Comparison of ENCODE assay signal across 15 cellular contexts in genomic region chr3:182618981-182619591, GRCh38.
DNase-seq lines count a peak whose midpoint lies in the region; ATAC-seq and TF ChIP-seq lines count a peak whose summit lies in the region.
"Had no signal": no experiment of that assay in that cellular context is flagged by ENCODE, and none has a peak within 500 bp of the region (broad histone marks: within the 10 kb centered on the region; RNA-seq: fewer than 3 reads in every experiment).

No MANE protein-coding gene starts in this region.

- peak overlapping the region; percentile 49; the same call in 1 of the 2 replicates for H3K4me2 ChIP-seq in KMS-11

- H3K27ac ChIP-seq in KMS-11 (no peak overlapping the region), RWPE2 (ENCODE audit: poor library complexity, severe bottlenecking) (peak overlapping the region; percentile 78), foreskin keratinocyte (peak overlapping the region; percentile 93)

- no peak for TF ChIP-seq CTCF in KMS-11 (conservative IDR thresholded peaks at IDR 0.05; ENCODE audit: low read depth, low read length)
- no peak for TF ChIP-seq CTCF in RWPE2 (IDR thresholded peaks at IDR 0.05; ENCODE audit: poor library complexity, severe bottlenecking)
- no peak for TF ChIP-seq CTCF in foreskin keratinocyte (conservative IDR thresholded peaks at IDR 0.05)

- H3K4me3 ChIP-seq in KMS-11 (IDR thresholded peaks at IDR 0.05; ENCODE audit: insufficient read depth, low read depth, low read length) (no peak overlapping the region), RWPE2 (ENCODE audit: severe bottlenecking) (no peak overlapping the region)

- H3K79me2 ChIP-seq in KMS-11 (ENCODE audit: insufficient read depth, low read depth) = no peaks in the 10 kb centered on the region

- H4K20me1 ChIP-seq in KMS-11 (ENCODE audit: insufficient read depth) = no peaks in the 10 kb centered on the region

- H3K9ac ChIP-seq in KMS-11 = no peak overlapping the region

- peak overlapping the region; percentile 39; the same call in 1 of the 2 replicates for H2AFZ ChIP-seq in KMS-11 (ENCODE audit: low read depth)

- ATAC-seq in RWPE2 (ENCODE audit: low read depth) = peak; percentile 98
- ATAC-seq in foreskin keratinocyte = peak; percentile 99
- ATAC-seq in HG02759 (IDR thresholded peaks at IDR 0.05; ENCODE audit: unreplicated experiment) = no peak
- ATAC-seq: activated CD8-positive, alpha-beta T cell treated with anti-CD3 and anti-CD28 coated beads, Interleukin-2, amount 10 ng/mL, durations not matched to agents 7 days and 5 days; naive thymus-derived CD8-positive, alpha-beta T cell had no signal

- H3K9me3 ChIP-seq in RWPE2 (ENCODE audit: severe bottlenecking) = no peaks in the 10 kb centered on the region

- H3K4me1 ChIP-seq in KMS-11 (ENCODE audit: low read depth, poor library complexity, severe bottlenecking) (peaks cover 30% of the 10 kb centered on the region), RWPE2 (ENCODE audit: insufficient read depth, poor library complexity, severe bottlenecking) (peaks cover 22% of the 10 kb centered on the region), foreskin keratinocyte (peaks cover 35% of the 10 kb centered on the region)

- peak; percentile 68 for DNase-seq in Daoy (ENCODE audit: low read depth)
- DNase-seq in RWPE2 (ENCODE audit: low spot score) = peak; percentile 81
- peak; percentile 94 to 98 for DNase-seq in foreskin keratinocyte
- DNase-seq in activated effector memory CD4-positive, alpha-beta T cell treated with anti-CD3 and anti-CD28 coated beads, Interleukin-2, amount 50 U/mL, for 16 hours = no peak
- DNase-seq in GF-D8 (lab: John Stamatoyannopoulos, UW) = no peak
- DNase-seq in AG20443 (ENCODE audit: low spot score) = no peak
- DNase-seq: activated CD8-positive, alpha-beta T cell treated with anti-CD3 and anti-CD28 coated beads, Interleukin-2, amount 10 ng/mL, durations not matched to agents 7 days and 5 days; endodermal cell; naive thymus-derived CD8-positive, alpha-beta T cell; NCI-H2227 treated with DMSO at 0.1 percent for 48 hours; stimulated activated CD4-positive, alpha-beta T cell treated with anti-CD3 and anti-CD28 coated beads, Interleukin-15, amount 100 ng/mL, for 24 hours; stimulated activated naive CD4-positive, alpha-beta T cell; T-helper 1 cell had no signal

- H3K36me3 ChIP-seq in KMS-11 (ENCODE audit: insufficient read depth) (no peaks in the 10 kb centered on the region), RWPE2 (ENCODE audit: low read depth) (no peaks in the 10 kb centered on the region)

- H3K27me3 ChIP-seq in KMS-11 (ENCODE audit: insufficient read depth, low read depth) (no peaks in the 10 kb centered on the region), RWPE2 (ENCODE audit: insufficient read depth, poor library complexity, severe bottlenecking) (no peaks in the 10 kb centered on the region), foreskin keratinocyte (no peaks in the 10 kb centered on the region)

Comparison
In these comparisons a context has a peak if more than half of its experiments do, and no peak if none do; other contexts are left out.
1. DNase-seq: peak in Daoy (single experiment), RWPE2 (single experiment) and foreskin keratinocyte (2 of 2); none in activated effector memory CD4-positive, alpha-beta T cell treated with anti-CD3 and anti-CD28 coated beads, Interleukin-2, amount 50 U/mL, for 16 hours (single experiment), GF-D8 (single experiment) and AG20443 (single experiment).